ENCODE assay signal across 2 cellular contexts in genomic region chr22:36865346-36865745, GRCh38.
TF ChIP-seq lines count a peak whose summit lies in the region.

No MANE protein-coding gene starts in this region.

TF ChIP-seq in GM23338, 12 proteins besides CTCF, POLR2A, EP300 and RAD21:
- no peak for TF ChIP-seq JUNB (IDR thresholded peaks at IDR 0.05; ENCODE audit: unreplicated experiment)
- TF ChIP-seq ZNF114 (CRISPR knock-in tag; IDR thresholded peaks at IDR 0.05), result no peak
- TF ChIP-seq, protein P1, sequence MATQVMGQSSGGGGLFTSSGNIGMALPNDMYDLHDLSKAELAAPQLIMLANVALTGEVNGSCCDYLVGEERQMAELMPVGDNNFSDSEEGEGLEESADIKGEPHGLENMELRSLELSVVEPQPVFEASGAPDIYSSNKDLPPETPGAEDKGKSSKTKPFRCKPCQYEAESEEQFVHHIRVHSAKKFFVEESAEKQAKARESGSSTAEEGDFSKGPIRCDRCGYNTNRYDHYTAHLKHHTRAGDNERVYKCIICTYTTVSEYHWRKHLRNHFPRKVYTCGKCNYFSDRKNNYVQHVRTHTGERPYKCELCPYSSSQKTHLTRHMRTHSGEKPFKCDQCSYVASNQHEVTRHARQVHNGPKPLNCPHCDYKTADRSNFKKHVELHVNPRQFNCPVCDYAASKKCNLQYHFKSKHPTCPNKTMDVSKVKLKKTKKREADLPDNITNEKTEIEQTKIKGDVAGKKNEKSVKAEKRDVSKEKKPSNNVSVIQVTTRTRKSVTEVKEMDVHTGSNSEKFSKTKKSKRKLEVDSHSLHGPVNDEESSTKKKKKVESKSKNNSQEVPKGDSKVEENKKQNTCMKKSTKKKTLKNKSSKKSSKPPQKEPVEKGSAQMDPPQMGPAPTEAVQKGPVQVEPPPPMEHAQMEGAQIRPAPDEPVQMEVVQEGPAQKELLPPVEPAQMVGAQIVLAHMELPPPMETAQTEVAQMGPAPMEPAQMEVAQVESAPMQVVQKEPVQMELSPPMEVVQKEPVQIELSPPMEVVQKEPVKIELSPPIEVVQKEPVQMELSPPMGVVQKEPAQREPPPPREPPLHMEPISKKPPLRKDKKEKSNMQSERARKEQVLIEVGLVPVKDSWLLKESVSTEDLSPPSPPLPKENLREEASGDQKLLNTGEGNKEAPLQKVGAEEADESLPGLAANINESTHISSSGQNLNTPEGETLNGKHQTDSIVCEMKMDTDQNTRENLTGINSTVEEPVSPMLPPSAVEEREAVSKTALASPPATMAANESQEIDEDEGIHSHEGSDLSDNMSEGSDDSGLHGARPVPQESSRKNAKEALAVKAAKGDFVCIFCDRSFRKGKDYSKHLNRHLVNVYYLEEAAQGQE (IDR thresholded peaks at IDR 0.05; ENCODE audit: unreplicated experiment), result peak; percentile 81
- TF ChIP-seq STAT1 (IDR thresholded peaks at IDR 0.05; ENCODE audit: unreplicated experiment), result no peak
- TF ChIP-seq POLR2AphosphoS5 (IDR thresholded peaks at IDR 0.05; ENCODE audit: low read depth), result no peak

TF ChIP-seq in K562, 482 proteins besides CTCF, POLR2A, EP300 and RAD21:
- TF ChIP-seq, protein P1 (CRISPR knock-in tag; IDR thresholded peaks at IDR 0.05; ENCODE audit: low read depth), result peak; percentile 88
- TF ChIP-seq MIER1 (IDR thresholded peaks at IDR 0.05; ENCODE audit: low read depth), result 0 out of 2 replicates have a peak, but pooled peaks have one; percentile 72
- TF ChIP-seq YY1 (IDR thresholded peaks at IDR 0.05; ENCODE audit: borderline replicate concordance in 1 of 3, control insufficient read depth in 1 of 3, extremely low read depth in 1 of 3, insufficient read depth in 3 of 3, insufficient read length in 1 of 3, insufficient replicate concordance in 2 of 3, low read depth in 1 of 3, low read length in 2 of 3), result no peak
- TF ChIP-seq PHF20 (IDR thresholded peaks at IDR 0.05; ENCODE audit: partially characterized antibody), result no peak
- no peak for TF ChIP-seq MED1 (CRISPR knock-in tag; IDR thresholded peaks at IDR 0.05; ENCODE audit: borderline replicate concordance)
- TF ChIP-seq, protein P2, sequence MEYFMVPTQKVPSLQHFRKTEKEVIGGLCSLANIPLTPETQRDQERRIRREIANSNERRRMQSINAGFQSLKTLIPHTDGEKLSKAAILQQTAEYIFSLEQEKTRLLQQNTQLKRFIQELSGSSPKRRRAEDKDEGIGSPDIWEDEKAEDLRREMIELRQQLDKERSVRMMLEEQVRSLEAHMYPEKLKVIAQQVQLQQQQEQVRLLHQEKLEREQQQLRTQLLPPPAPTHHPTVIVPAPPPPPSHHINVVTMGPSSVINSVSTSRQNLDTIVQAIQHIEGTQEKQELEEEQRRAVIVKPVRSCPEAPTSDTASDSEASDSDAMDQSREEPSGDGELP (CRISPR knock-in tag; IDR thresholded peaks at IDR 0.05; ENCODE audit: borderline replicate concordance), result peak; percentile 35; the same call in 1 of the 2 replicates
- TF ChIP-seq RBM17 (IDR thresholded peaks at IDR 0.05; ENCODE audit: borderline replicate concordance, low read depth, low read length), result no peak
- TF ChIP-seq EZH2 (IDR thresholded peaks at IDR 0.05; ENCODE audit: borderline replicate concordance, low read depth, low read length), result no peak
- no peak for TF ChIP-seq ZNF699 (CRISPR knock-in tag; IDR thresholded peaks at IDR 0.05; ENCODE audit: insufficient replicate concordance)
- TF ChIP-seq ZNF780A (CRISPR knock-in tag; IDR thresholded peaks at IDR 0.05), result no peak
- TF ChIP-seq POU5F1 (IDR thresholded peaks at IDR 0.05; ENCODE audit: borderline replicate concordance, low read depth, low read length, partially characterized antibody), result no peak
